In the genomic region with DNA sequence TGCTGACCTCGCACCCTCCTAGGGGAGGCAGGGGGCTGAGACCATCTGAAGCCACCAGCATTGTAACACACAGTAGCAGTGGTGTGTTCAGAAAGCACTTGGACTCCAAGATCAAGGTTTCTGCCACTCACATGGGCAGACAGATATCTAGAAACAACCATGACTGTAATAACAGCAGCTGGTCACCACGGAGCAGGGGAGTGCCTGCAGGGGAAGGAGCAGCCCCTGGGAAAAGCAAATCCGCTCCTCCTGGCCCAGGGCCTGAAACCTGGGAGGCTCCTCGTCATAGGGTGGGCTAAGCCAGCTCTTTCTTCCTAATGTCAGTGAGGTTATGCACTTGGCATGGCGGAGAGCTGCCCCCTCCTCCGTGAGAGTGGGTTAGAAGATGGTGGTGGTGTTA, we compare ENCODE assay signal across 32 cellular contexts.
"Had no signal": no experiment of that assay in that cellular context is flagged by ENCODE, and none has a peak within 500 bp of the region (broad histone marks: within the 10 kb centered on the region; RNA-seq: fewer than 3 reads in every experiment).

No MANE protein-coding gene starts in this region.

- H3K4me3 Mint-ChIP-seq: activated CD4-positive, alpha-beta memory T cell treated with anti-CD3 and anti-CD28 coated beads, Interleukin-2, amount 10 ng/mL, durations not matched to agents 7 days and 5 days; activated CD8-positive, alpha-beta memory T cell treated with anti-CD3 and anti-CD28 coated beads, Interleukin-2, amount 10 ng/mL, durations not matched to agents 7 days and 5 days; activated naive CD4-positive, alpha-beta T cell treated with anti-CD3 and anti-CD28 coated beads, Interleukin-2, amount 10 ng/mL, durations not matched to agents 7 days and 5 days; activated naive CD8-positive, alpha-beta T cell; activated naive CD8-positive, alpha-beta T cell treated with anti-CD3 and anti-CD28 coated beads, Interleukin-2, amount 50 U/mL, for 24 hours; brain had no signal

- H3K4me1 Mint-ChIP-seq: activated CD4-positive, alpha-beta memory T cell treated with anti-CD3 and anti-CD28 coated beads, Interleukin-2, amount 10 ng/mL, durations not matched to agents 7 days and 5 days; activated CD8-positive, alpha-beta memory T cell treated with anti-CD3 and anti-CD28 coated beads, Interleukin-2, amount 10 ng/mL, durations not matched to agents 7 days and 5 days; activated naive CD4-positive, alpha-beta T cell treated with anti-CD3 and anti-CD28 coated beads, Interleukin-2, amount 10 ng/mL, durations not matched to agents 7 days and 5 days; activated naive CD8-positive, alpha-beta T cell treated with anti-CD3 and anti-CD28 coated beads, Interleukin-2, amount 50 U/mL, for 24 hours had no signal

- H3K27me3 Mint-ChIP-seq: activated CD4-positive, alpha-beta memory T cell treated with anti-CD3 and anti-CD28 coated beads, Interleukin-2, amount 10 ng/mL, durations not matched to agents 7 days and 5 days; activated CD8-positive, alpha-beta memory T cell treated with anti-CD3 and anti-CD28 coated beads, Interleukin-2, amount 10 ng/mL, durations not matched to agents 7 days and 5 days; activated naive CD8-positive, alpha-beta T cell treated with anti-CD3 and anti-CD28 coated beads, Interleukin-2, amount 50 U/mL, for 24 hours; brain had no signal

- H3K9me3 Mint-ChIP-seq: activated CD4-positive, alpha-beta memory T cell treated with anti-CD3 and anti-CD28 coated beads, Interleukin-2, amount 10 ng/mL, durations not matched to agents 7 days and 5 days; activated naive CD4-positive, alpha-beta T cell treated with anti-CD3 and anti-CD28 coated beads, Interleukin-2, amount 10 ng/mL, durations not matched to agents 7 days and 5 days; activated naive CD8-positive, alpha-beta T cell treated with anti-CD3 and anti-CD28 coated beads, Interleukin-2, amount 50 U/mL, for 24 hours; brain had no signal

- H3K27ac Mint-ChIP-seq: activated CD4-positive, alpha-beta memory T cell treated with anti-CD3 and anti-CD28 coated beads, Interleukin-2, amount 10 ng/mL, durations not matched to agents 7 days and 5 days; activated CD8-positive, alpha-beta memory T cell treated with anti-CD3 and anti-CD28 coated beads, Interleukin-2, amount 10 ng/mL, durations not matched to agents 7 days and 5 days; activated naive CD4-positive, alpha-beta T cell treated with anti-CD3 and anti-CD28 coated beads, Interleukin-2, amount 10 ng/mL, durations not matched to agents 7 days and 5 days; activated naive CD8-positive, alpha-beta T cell; activated naive CD8-positive, alpha-beta T cell treated with anti-CD3 and anti-CD28 coated beads, Interleukin-2, amount 50 U/mL, for 24 hours had no signal

- H3K27ac ChIP-seq: PC-9, RWPE1, SK-N-MC, WERI-Rb-1 had no signal

- ATAC-seq: activated CD8-positive, alpha-beta memory T cell treated with anti-CD3 and anti-CD28 coated beads, Interleukin-2, amount 10 ng/mL, durations not matched to agents 7 days and 5 days; activated naive CD8-positive, alpha-beta T cell treated with anti-CD3 and anti-CD28 coated beads, Interleukin-2, amount 50 U/mL, for 24 hours had no signal

- H3K36me3 ChIP-seq: WERI-Rb-1 had no signal

- H3K4me3 ChIP-seq: PC-9, SK-N-MC had no signal

- H3K4me2 ChIP-seq: PC-9 had no signal

- H3K36me3 Mint-ChIP-seq: activated CD8-positive, alpha-beta memory T cell treated with anti-CD3 and anti-CD28 coated beads, Interleukin-2, amount 10 ng/mL, durations not matched to agents 7 days and 5 days; activated naive CD4-positive, alpha-beta T cell treated with anti-CD3 and anti-CD28 coated beads, Interleukin-2, amount 10 ng/mL, durations not matched to agents 7 days and 5 days; activated naive CD8-positive, alpha-beta T cell; brain had no signal

- DNase-seq: activated CD4-positive, alpha-beta memory T cell treated with anti-CD3 and anti-CD28 coated beads, Interleukin-2, amount 10 ng/mL, durations not matched to agents 7 days and 5 days; activated CD4-positive, alpha-beta T cell treated with anti-CD3 and anti-CD28 coated beads for 1 hour; activated CD4-positive, alpha-beta T cell treated with anti-CD3 and anti-CD28 coated beads for 48 hours; activated CD4-positive, CD25-positive, alpha-beta regulatory T cell; activated CD8-positive, alpha-beta memory T cell treated with anti-CD3 and anti-CD28 coated beads for 24 hours; activated CD8-positive, alpha-beta memory T cell treated with anti-CD3 and anti-CD28 coated beads, Interleukin-2, amount 10 ng/mL, durations not matched to agents 7 days and 5 days; activated CD8-positive, alpha-beta memory T cell treated with anti-CD3 and anti-CD28 coated beads, Interleukin-2, amount 50 U/mL, for 48 hours; activated effector memory CD4-positive, alpha-beta T cell treated with Interleukin-2 at 50 U/mL for 16 hours; activated naive CD4-positive, alpha-beta T cell treated with anti-CD3 and anti-CD28 coated beads, Interleukin-2, amount 10 ng/mL, durations not matched to agents 7 days and 5 days; activated naive CD8-positive, alpha-beta T cell treated with anti-CD3 and anti-CD28 coated beads, Interleukin-2, amount 50 U/mL, for 24 hours; activated T-cell treated with anti-CD3 and anti-CD28 coated beads, Interleukin-2, amount 50 U/mL, for 48 hours; central memory CD4-positive, alpha-beta T cell; KG1; MM.1S; MV-4-11; NCI-H1092; NCI-H1436 treated with DMSO at 0.1 percent for 48 hours; NCI-H1694 treated with DMSO at 0.1 percent for 48 hours; NCI-H2029; NCI-H226; NCI-H446 treated with DMSO at 0.1 percent for 48 hours; NCI-H524; NCI-H69; NK-92 treated with Interleukin-12 subunit alpha and Interleukin-12 subunit beta, amount 100 ng/mL, for 24 hours; PC-9; Right ventricle myocardium superior; T1000; WERI-Rb-1 had no signal

- H2AFZ ChIP-seq: PC-9 had no signal
